ENCODE assay signal across 8 cellular contexts in genomic region chr22:25563757-25564319, GRCh38. TPM values are rescaled to one million over a fixed set of nuclear protein-coding genes. Genes with fewer than 3 reads are reported as not detected.
DNase-seq lines count a peak whose midpoint lies in the region; ATAC-seq and TF ChIP-seq lines count a peak whose summit lies in the region.

No MANE protein-coding gene starts in this region.

- peaks cover 7% of the 10 kb centered on the region for H3K9me3 Mint-ChIP-seq in chondrocyte (ENCODE audit: low read depth)

- H3K9ac ChIP-seq in ES-I3 (ENCODE audit: low read depth, low read length) = peak overlapping the region; percentile 46
- H3K9ac ChIP-seq in mesenchymal stem cell (ENCODE audit: low read length) = peak overlapping the region; percentile 51
- H3K9ac ChIP-seq in stomach smooth muscle (ENCODE audit: low read length in 2 of 2) = peak overlapping the region; percentile 1 to 36

- peak; percentile 6 for ATAC-seq in HG02678 (IDR thresholded peaks at IDR 0.05; ENCODE audit: unreplicated experiment)

- H3K4ac ChIP-seq in mesenchymal stem cell (ENCODE audit: low read depth in 1 of 2, low read length in 2 of 2) = peak overlapping the region in 1 of 2 experiments; percentile 69

- H2AFZ ChIP-seq in mesenchymal stem cell (ENCODE audit: low read depth, low read length) = peak overlapping the region; percentile 96

- H3K9me3 ChIP-seq in ES-I3 (ENCODE audit: control insufficient read depth, insufficient read depth, low read length) = no peaks in the 10 kb centered on the region
- no peaks in the 10 kb centered on the region for H3K9me3 ChIP-seq in SJCRH30 (replicated peaks)
- H3K9me3 ChIP-seq in mesenchymal stem cell (ENCODE audit: control insufficient read depth, low read length) = no peaks in the 10 kb centered on the region
- H3K9me3 ChIP-seq in stomach smooth muscle (ENCODE audit: control insufficient read depth in 2 of 2, low read length in 2 of 2) = no peaks in the 10 kb centered on the region

- 4% methylated on average over 17 of the region's 21 CpGs for WGBS in mesenchymal stem cell

- peak overlapping the region in 1 of 2 experiments; percentile 40 for H3K23ac ChIP-seq in mesenchymal stem cell (ENCODE audit: low read length in 2 of 2)

- H2BK12ac ChIP-seq in mesenchymal stem cell (ENCODE audit: low read length in 2 of 2) = no peak overlapping the region

- H3K14ac ChIP-seq in mesenchymal stem cell (ENCODE audit: low read length in 2 of 2) = no peak overlapping the region

- no peaks in the 10 kb centered on the region for H3K79me1 ChIP-seq in mesenchymal stem cell (replicated peaks; ENCODE audit: low read length, poor library complexity, severe bottlenecking)

- H3K4me3 ChIP-seq in SJCRH30 = peak overlapping the region; percentile 88
- H3K4me3 ChIP-seq in mesenchymal stem cell (ENCODE audit: insufficient read depth in 1 of 2, low read depth in 1 of 2, low read length in 2 of 2) = peak overlapping the region in 1 of 2 experiments; percentile 70
- H3K4me3 ChIP-seq in stomach smooth muscle (ENCODE audit: low read length in 2 of 2) = peak overlapping the region; percentile 51 to 76

- H3K18ac ChIP-seq in mesenchymal stem cell (ENCODE audit: low read depth in 1 of 2, low read length in 2 of 2) = no peak overlapping the region

- no peak overlapping the region for H4K91ac ChIP-seq in mesenchymal stem cell (ENCODE audit: low read length)

- no peak overlapping the region for H2BK15ac ChIP-seq in mesenchymal stem cell (ENCODE audit: low read depth, poor library complexity, severe bottlenecking)

- H3K36me3 ChIP-seq in ES-I3 (ENCODE audit: insufficient read depth, low read length) = no peaks in the 10 kb centered on the region
- no peaks in the 10 kb centered on the region for H3K36me3 ChIP-seq in SJCRH30
- H3K36me3 ChIP-seq in mesenchymal stem cell (ENCODE audit: control insufficient read depth in 1 of 2, insufficient read depth in 2 of 2, low read depth in 1 of 2, low read length in 2 of 2) = no peaks in the 10 kb centered on the region
- no peaks in the 10 kb centered on the region for H3K36me3 ChIP-seq in stomach smooth muscle (ENCODE audit: control insufficient read depth in 2 of 2, insufficient read depth in 2 of 2, low read length in 2 of 2)

- peak overlapping the region; percentile 95 for H3K4me2 ChIP-seq in mesenchymal stem cell (ENCODE audit: low read length, poor library complexity, severe bottlenecking)

- H2BK5ac ChIP-seq in mesenchymal stem cell (ENCODE audit: low read depth, low read length, poor library complexity, severe bottlenecking) = no peak overlapping the region

- peaks cover 3% of the 10 kb centered on the region for H3K27me3 Mint-ChIP-seq in chondrocyte (ENCODE audit: low read depth)

- H2BK120ac ChIP-seq in mesenchymal stem cell (ENCODE audit: low read depth, low read length) = no peak overlapping the region

- DNase-seq in SJCRH30 (peak; percentile 30 to 58), chondrocyte (ENCODE audit: low spot score) (no peak), mesenchymal stem cell (peak; percentile 31), NCI-H510A (lab: John Stamatoyannopoulos, UW) (no peak)
- no peak for DNase-seq in effector CD8-positive, alpha-beta T cell (lab: John Stamatoyannopoulos, UW)

- H4K8ac ChIP-seq in mesenchymal stem cell (ENCODE audit: low read length) = no peak overlapping the region

- peak overlapping the region; percentile 79 for H3K4me3 Mint-ChIP-seq in chondrocyte (ENCODE audit: unreplicated experiment)

- TF ChIP-seq CTCF in chondrocyte (IDR thresholded peaks at IDR 0.05) = no peak

- H3K36me3 Mint-ChIP-seq in chondrocyte (ENCODE audit: low read depth) = no peaks in the 10 kb centered on the region

- H3K4me1 ChIP-seq in ES-I3 (ENCODE audit: insufficient read depth, low read length) = peaks cover 17% of the 10 kb centered on the region
- H3K4me1 ChIP-seq in SJCRH30 = peaks cover 4% of the 10 kb centered on the region
- peaks cover 13% of the 10 kb centered on the region for H3K4me1 ChIP-seq in mesenchymal stem cell (ENCODE audit: control insufficient read depth, insufficient read depth, low read depth, low read length)
- peaks cover 10% of the 10 kb centered on the region for H3K4me1 ChIP-seq in stomach smooth muscle (ENCODE audit: control insufficient read depth, insufficient read depth, low read length)

- H3K27ac ChIP-seq in SJCRH30 (peak overlapping the region; percentile 40; the same call in 1 of the 2 replicates), mesenchymal stem cell (ENCODE audit: low read length, poor library complexity, severe bottlenecking) (no peak overlapping the region), stomach smooth muscle (ENCODE audit: low read length) (peak overlapping the region; percentile 66)

- H2AK5ac ChIP-seq in mesenchymal stem cell (ENCODE audit: low read length, severe bottlenecking) = no peak overlapping the region

- no peak overlapping the region for H3K27ac Mint-ChIP-seq in chondrocyte (ENCODE audit: unreplicated experiment)

- peaks cover 18% of the 10 kb centered on the region for H3K4me1 Mint-ChIP-seq in chondrocyte (ENCODE audit: low read depth)

- H3K27me3 ChIP-seq in SJCRH30 (no peaks in the 10 kb centered on the region), mesenchymal stem cell (ENCODE audit: control insufficient read depth in 1 of 2, insufficient read depth in 1 of 2, low read length in 2 of 2) (peaks cover 4 to 47% of the 10 kb centered on the region in 2 experiments), stomach smooth muscle (ENCODE audit: control insufficient read depth in 1 of 2, insufficient read depth in 2 of 2, low read length in 2 of 2) (no peaks in the 10 kb centered on the region)

RNA-seq across cellular contexts. Expression of gene GRK3, which starts 0.6 kb away (rescaled TPM):
- total RNA-seq in SJCRH30 (2014; rRNA removed; shearing (Covaris generic)) = 39.4 and 45.6 TPM in 2 replicates
- 2.0 to 3.6 TPM (median 2.4 TPM) in 3 replicates for total RNA-seq in chondrocyte
- polyA plus RNA-seq in mesenchymal stem cell (2013, experiment 1 of 2) = 1.1 TPM
- polyA plus RNA-seq in mesenchymal stem cell (2013, experiment 2 of 2) = 1.0 TPM

Comparison
In these comparisons a context has a peak if more than half of its experiments do, and no peak if none do; other contexts are left out.
1. DNase-seq: peak in SJCRH30 (2 of 2) and mesenchymal stem cell (single experiment); none in chondrocyte (single experiment), NCI-H510A (single experiment) and effector CD8-positive, alpha-beta T cell (single experiment).
2. Peak in every context shown above with its lines, with median percentiles within 50 percentile points of each other: H3K9ac ChIP-seq.